ENCODE assay signal across 8 cellular contexts in genomic region chr12:111445311-111446043, GRCh38. TPM values are rescaled to one million over a fixed set of nuclear protein-coding genes. Genes with fewer than 3 reads are reported as not detected.
A peak's percentile ranks its signal among the peaks of the same experiment; 100 is the strongest.
DNase-seq lines count a peak whose midpoint lies in the region; TF ChIP-seq lines count a peak whose summit lies in the region.

No MANE protein-coding gene starts in this region.

- H3K9me3 Mint-ChIP-seq in activated naive CD8-positive, alpha-beta T cell (ENCODE audit: low read depth) = no peaks in the 10 kb centered on the region

- no peaks in the 10 kb centered on the region for H3K27me3 Mint-ChIP-seq in activated naive CD8-positive, alpha-beta T cell

- no peak for TF ChIP-seq CTCF in vagina (IDR thresholded peaks at IDR 0.05)

- H3K27ac Mint-ChIP-seq in activated naive CD8-positive, alpha-beta T cell = peak overlapping the region; percentile 81

- H3K4me1 ChIP-seq in vagina = peaks cover 66% of the 10 kb centered on the region

- peaks cover 65% of the 10 kb centered on the region for H3K4me1 Mint-ChIP-seq in activated naive CD8-positive, alpha-beta T cell (ENCODE audit: low read depth)

- H3K27ac ChIP-seq in vagina = peak overlapping the region; percentile 31

- DNase-seq in stimulated activated CD4-positive, alpha-beta T cell treated with anti-CD3 and anti-CD28 coated beads, Interleukin-4, amount 100 ng/mL, for 24 hours = peak; percentile 3
- DNase-seq in stimulated activated CD4-positive, alpha-beta T cell treated with anti-CD3 and anti-CD28 coated beads, Interleukin-15, amount 100 ng/mL, for 24 hours = no peak
- DNase-seq in lung microvascular endothelial cell (ENCODE audit: low read depth in 2 of 2) (peak; percentile 54 to 63), vagina (ENCODE audit: extremely low spot score in 2 of 2) (peak; percentile 58 to 83), dedifferentiated amniotic fluid mesenchymal stem cell (ENCODE audit: extremely low spot score) (no peak), NCI-H2029 treated with DMSO at 0.1 percent for 48 hours (lab: John Stamatoyannopoulos, UW) (no peak)
- DNase-seq in activated CD4-positive, CD25-positive, alpha-beta regulatory T cell (lab: John Stamatoyannopoulos, UW) = no peak

- peaks cover 0 to 22% of the 10 kb centered on the region in 2 donors for H3K36me3 ChIP-seq in vagina

- H3K4me3 ChIP-seq in vagina = no peak overlapping the region

- H3K4me3 Mint-ChIP-seq in activated naive CD8-positive, alpha-beta T cell = peak overlapping the region; percentile 51

- no peak for TF ChIP-seq POLR2A in vagina (IDR thresholded peaks at IDR 0.05)

- H3K27me3 ChIP-seq in vagina = no peaks in the 10 kb centered on the region

- intact Hi-C loops in vagina (cut with DNase I) = loop anchor here (5.0 kb wide), 1 partner anchor 43 kb away; no protein-coding TSS in a partner anchor

- H3K9me3 ChIP-seq in vagina = no peaks in the 10 kb centered on the region

- no peaks in the 10 kb centered on the region for H3K36me3 Mint-ChIP-seq in activated naive CD8-positive, alpha-beta T cell

RNA-seq across cellular contexts. Expression of gene SH2B3, which starts 39.8 kb away (rescaled TPM):
- total RNA-seq in lung microvascular endothelial cell (33.3 and 34.7 TPM in 2 replicates), vagina (24.1 TPM)

Comparison
In these comparisons a context has a peak if more than half of its experiments do, and no peak if none do; other contexts are left out.
1. DNase-seq: peak in stimulated activated CD4-positive, alpha-beta T cell treated with anti-CD3 and anti-CD28 coated beads, Interleukin-4, amount 100 ng/mL, for 24 hours (single experiment), lung microvascular endothelial cell (2 of 2) and vagina (2 of 2); none in stimulated activated CD4-positive, alpha-beta T cell treated with anti-CD3 and anti-CD28 coated beads, Interleukin-15, amount 100 ng/mL, for 24 hours (single experiment), dedifferentiated amniotic fluid mesenchymal stem cell (single experiment), NCI-H2029 treated with DMSO at 0.1 percent for 48 hours (single experiment) and activated CD4-positive, CD25-positive, alpha-beta regulatory T cell (0 of 4).